ENCODE assay signal across 1 cellular context in genomic region chr1:229572286-229572685, GRCh38.
TF ChIP-seq lines count a peak whose summit lies in the region.

No MANE protein-coding gene starts in this region.

TF ChIP-seq in K562, 482 proteins besides CTCF, POLR2A, EP300 and RAD21:
- TF ChIP-seq DACH1 (IDR thresholded peaks at IDR 0.05; ENCODE audit: partially characterized antibody): no peak
- TF ChIP-seq JUN (IDR thresholded peaks at IDR 0.05; ENCODE audit: borderline replicate concordance, low read depth, low read length): no peak
- TF ChIP-seq JUN (CRISPR knock-in tag; IDR thresholded peaks at IDR 0.05; ENCODE audit: borderline replicate concordance): no peak
- TF ChIP-seq USF2 (CRISPR knock-in tag; IDR thresholded peaks at IDR 0.05): peak; percentile 44; the same call in 1 of the 2 replicates
- TF ChIP-seq NFRKB (IDR thresholded peaks at IDR 0.05; ENCODE audit: low read depth): no peak
- TF ChIP-seq OTX1 (CRISPR knock-in tag; IDR thresholded peaks at IDR 0.05): no peak
- peak; percentile 35 for TF ChIP-seq CBFA2T2 (conservative IDR thresholded peaks at IDR 0.05)
- no peak for TF ChIP-seq SMARCA4 (IDR thresholded peaks at IDR 0.05)
- no peak for TF ChIP-seq MAX (CRISPR knock-in tag; IDR thresholded peaks at IDR 0.05)
- no peak for TF ChIP-seq SMAD3 (CRISPR knock-in tag; conservative IDR thresholded peaks at IDR 0.05)
- peak; percentile 87 for TF ChIP-seq TFE3 (CRISPR knock-in tag; IDR thresholded peaks at IDR 0.05)
- TF ChIP-seq BHLHE40 (IDR thresholded peaks at IDR 0.05; ENCODE audit: low read length): 0 out of 2 replicates have a peak, but pooled peaks have one; percentile 49
- TF ChIP-seq PRMT5 (CRISPR knock-in tag; IDR thresholded peaks at IDR 0.05): no peak
- peak in 1 of 2 experiments; percentile 11; a peak in 1 of 4 replicates for TF ChIP-seq KDM1A (IDR thresholded peaks at IDR 0.05)
- TF ChIP-seq ESRRB (CRISPR knock-in tag; IDR thresholded peaks at IDR 0.05; ENCODE audit: borderline replicate concordance): no peak
- no peak for TF ChIP-seq ZNF518B (CRISPR knock-in tag; IDR thresholded peaks at IDR 0.05)
- peak; percentile 83 for TF ChIP-seq RAD51 (IDR thresholded peaks at IDR 0.05; ENCODE audit: borderline replicate concordance, low read depth)
- TF ChIP-seq PATZ1 (CRISPR knock-in tag; IDR thresholded peaks at IDR 0.05; ENCODE audit: borderline replicate concordance): no peak
- TF ChIP-seq POLR3A (IDR thresholded peaks at IDR 0.05; ENCODE audit: borderline replicate concordance, extremely low read depth, insufficient read depth, insufficient read length): no peak
- TF ChIP-seq MEF2D (tag; conservative IDR thresholded peaks at IDR 0.05; ENCODE audit: low read depth): no peak
- TF ChIP-seq ZNF830 (CRISPR knock-in tag; IDR thresholded peaks at IDR 0.05): no peak
- TF ChIP-seq CEBPG (CRISPR knock-in tag; IDR thresholded peaks at IDR 0.05): no peak
- TF ChIP-seq CEBPG (tag; conservative IDR thresholded peaks at IDR 0.05 in 1 of 2, IDR thresholded peaks at IDR 0.05 in 1 of 2): peak; percentile 37 to 59; a peak in 3 of 4 replicates
- no peak for TF ChIP-seq MCM7 (IDR thresholded peaks at IDR 0.05)
- no peak for TF ChIP-seq HEY1 (CRISPR knock-in tag; IDR thresholded peaks at IDR 0.05; ENCODE audit: borderline replicate concordance)
- TF ChIP-seq HES1 (IDR thresholded peaks at IDR 0.05; ENCODE audit: low read depth): peak; percentile 55; the same call in 1 of the 2 replicates
- TF ChIP-seq HDAC2 (IDR thresholded peaks at IDR 0.05): no peak
- 0 out of 4 replicates have a peak, but pooled peaks of 1 of the 2 experiments have one; percentile 28 for TF ChIP-seq NRF1 (conservative IDR thresholded peaks at IDR 0.05 in 1 of 2, IDR thresholded peaks at IDR 0.05 in 1 of 2)
- TF ChIP-seq CEBPB (tag; IDR thresholded peaks at IDR 0.05): peak; percentile 72
- peak; percentile 66; the same call in 1 of the 2 replicates for TF ChIP-seq SOX6 (IDR thresholded peaks at IDR 0.05)
- peak; percentile 74; the same call in 1 of the 2 replicates for TF ChIP-seq TOE1 (IDR thresholded peaks at IDR 0.05; ENCODE audit: borderline replicate concordance)
- no peak for TF ChIP-seq TOE1 (CRISPR knock-in tag; IDR thresholded peaks at IDR 0.05; ENCODE audit: borderline replicate concordance, low read depth)
- TF ChIP-seq TAF15 (IDR thresholded peaks at IDR 0.05; ENCODE audit: low read depth, low read length): no peak
- peak in 1 of 2 experiments; percentile 77; a peak in 2 of 4 replicates for TF ChIP-seq FOXA3 (CRISPR knock-in tag; conservative IDR thresholded peaks at IDR 0.05 in 1 of 2, IDR thresholded peaks at IDR 0.05 in 1 of 2)
- no peak for TF ChIP-seq MTF1 (CRISPR knock-in tag; IDR thresholded peaks at IDR 0.05; ENCODE audit: borderline replicate concordance)
- peak; percentile 51; the same call in 1 of the 2 replicates for TF ChIP-seq CTBP1 (IDR thresholded peaks at IDR 0.05; ENCODE audit: borderline replicate concordance)
- TF ChIP-seq MNT (conservative IDR thresholded peaks at IDR 0.05): 0 out of 4 replicates have a peak, but pooled peaks of 1 of the 2 experiments have one; percentile 17
TF ChIP-seq in K562: peak in this region for 15.
